ENCODE assay signal across 32 cellular contexts in the genomic region with DNA sequence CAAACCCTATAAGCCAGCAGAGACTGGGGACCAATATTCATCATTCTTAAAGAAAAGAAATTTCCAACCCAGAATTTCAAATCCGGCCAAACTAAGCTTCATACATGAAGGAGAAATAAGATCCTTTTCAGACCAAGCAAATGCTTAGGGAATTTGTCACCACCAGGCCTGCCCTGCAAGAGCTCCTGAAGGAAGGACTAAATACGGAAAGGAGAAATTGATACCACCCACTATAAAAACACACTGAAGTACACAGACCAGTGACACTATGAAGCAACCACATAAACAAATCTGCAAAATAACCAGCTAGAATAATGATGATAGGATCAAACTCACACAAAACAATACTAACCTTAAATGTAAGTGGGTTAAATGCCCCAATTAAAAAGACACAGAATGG.
"Had no signal": no experiment of that assay in that cellular context is flagged by ENCODE, and none has a peak within 500 bp of the region (broad histone marks: within the 10 kb centered on the region; RNA-seq: fewer than 3 reads in every experiment).

No MANE protein-coding gene starts in this region.

- H3K4me3 ChIP-seq: adrenal gland, body of pancreas, breast epithelium had no signal

- H3K27ac ChIP-seq: adrenal gland, body of pancreas, brain microvascular endothelial cell, breast epithelium, VCaP had no signal

- DNase-seq: activated B cell treated with CpG ODN at 0.5 μM for 24 hours; activated CD4-positive, alpha-beta memory T cell treated with anti-CD3 and anti-CD28 coated beads for 36 hours; activated CD4-positive, alpha-beta T cell treated with anti-CD3 and anti-CD28 coated beads for 4 hours; activated CD4-positive, alpha-beta T cell treated with anti-CD3 and anti-CD28 coated beads, Interleukin-2, amount 10 ng/mL, durations not matched to agents 24 days and 14 days; activated CD4-positive, alpha-beta T cell treated with anti-CD3 and anti-CD28 coated beads, Interleukin-2, amount 50 U/mL, for 1 hour; activated CD4-positive, alpha-beta T cell treated with anti-CD3 and anti-CD28 coated beads, Interleukin-2, amount 50 U/mL, for 4 hours; activated CD4-positive, CD25-positive, alpha-beta regulatory T cell treated with anti-CD3 and anti-CD28 coated beads, Interleukin-2, amount 50 U/mL, for 72 hours; activated CD8-positive, alpha-beta memory T cell treated with anti-CD3 and anti-CD28 coated beads, Interleukin-2, amount 50 U/mL, for 4 hours; activated CD8-positive, alpha-beta T cell treated with anti-CD3 and anti-CD28 coated beads for 36 hours; activated effector memory CD4-positive, alpha-beta T cell treated with anti-CD3 and anti-CD28 coated beads, Interleukin-2, amount 50 U/mL, for 16 hours; activated gamma-delta T cell treated with Interleukin-2 at 50 U/mL for 16 hours; activated naive CD4-positive, alpha-beta T cell; activated naive CD4-positive, alpha-beta T cell treated with anti-CD3 and anti-CD28 coated beads for 36 hours; activated naive CD4-positive, alpha-beta T cell treated with anti-CD3 and anti-CD28 coated beads, Interleukin-2, amount 50 U/mL, for 16 hours; activated naive CD8-positive, alpha-beta T cell treated with anti-CD3 and anti-CD28 coated beads for 36 hours; activated T-cell treated with anti-CD3 and anti-CD28 coated beads for 4 hours; activated T-cell treated with anti-CD3 and anti-CD28 coated beads, Interleukin-2, amount 50 U/mL, for 1 hour; activated T-cell treated with anti-CD3 and anti-CD28 coated beads, Interleukin-2, amount 50 U/mL, for 4 hours; activated T-cell treated with anti-CD3 and anti-CD28 coated beads, Interleukin-2, amount 50 U/mL, for 72 hours; adrenal gland; amniotic stem cell; aorta; body of pancreas; brain microvascular endothelial cell; cerebellar nuclear complex; T-helper 1 cell; T-helper 2 cell; T-helper 9 cell had no signal

- H3K4me1 ChIP-seq: body of pancreas, breast epithelium had no signal

- ATAC-seq: activated CD8-positive, alpha-beta T cell treated with anti-CD3 and anti-CD28 coated beads for 36 hours; activated naive CD4-positive, alpha-beta T cell treated with anti-CD3 and anti-CD28 coated beads, Interleukin-2, amount 50 U/mL, for 72 hours; activated T-cell treated with anti-CD3 and anti-CD28 coated beads, Interleukin-2, amount 50 U/mL, for 4 hours; activated T-cell treated with anti-CD3 and anti-CD28 coated beads, Interleukin-2, amount 50 U/mL, for 72 hours; activated T-helper 17 cell treated with anti-CD3 and anti-CD28 coated beads, Interleukin-2, amount 50 U/mL, for 72 hours; body of pancreas had no signal

- H3K36me3 ChIP-seq: adrenal gland, brain microvascular endothelial cell, breast epithelium had no signal

- H3K27me3 ChIP-seq: adrenal gland, body of pancreas, brain microvascular endothelial cell, breast epithelium had no signal

- H3K9me3 ChIP-seq: adrenal gland had no signal
